In the genomic region with DNA sequence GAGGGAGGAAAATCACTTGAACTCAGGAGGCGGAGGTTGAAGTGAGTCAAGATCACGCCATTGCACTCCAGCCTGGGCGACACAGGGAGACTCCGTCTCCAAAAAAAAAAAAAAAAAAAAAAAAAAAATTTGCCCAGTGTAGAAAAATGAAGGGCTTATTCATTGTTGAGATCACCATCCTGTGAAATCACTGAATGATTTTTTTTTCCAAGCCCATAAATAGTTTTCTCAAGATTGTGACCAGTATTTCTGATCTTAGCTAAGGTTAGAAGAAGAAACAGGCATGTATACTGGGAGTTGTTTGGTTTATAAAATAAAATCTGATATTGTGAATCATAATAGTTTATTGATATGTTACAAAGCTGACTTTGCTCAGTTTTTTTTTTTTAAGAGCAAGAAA, we compare ENCODE assay signal across 10 cellular contexts.
"Had no signal": no experiment of that assay in that cellular context is flagged by ENCODE, and none has a peak within 500 bp of the region (broad histone marks: within the 10 kb centered on the region; RNA-seq: fewer than 3 reads in every experiment).

No MANE protein-coding gene starts in this region.

- H3K4me2 ChIP-seq: GM23338 had no signal

- H2AFZ ChIP-seq: GM23338 had no signal

- FAIRE-seq: H1, H54, HTR-8/SVneo, K562 had no signal

- H3K4me3 ChIP-seq: GM23338, K562 had no signal

- DNase-seq: H9, HCEC 1CT, HFFc6, IMR-90, KG1 had no signal
